ENCODE assay signal across 9 cellular contexts in the genomic region with DNA sequence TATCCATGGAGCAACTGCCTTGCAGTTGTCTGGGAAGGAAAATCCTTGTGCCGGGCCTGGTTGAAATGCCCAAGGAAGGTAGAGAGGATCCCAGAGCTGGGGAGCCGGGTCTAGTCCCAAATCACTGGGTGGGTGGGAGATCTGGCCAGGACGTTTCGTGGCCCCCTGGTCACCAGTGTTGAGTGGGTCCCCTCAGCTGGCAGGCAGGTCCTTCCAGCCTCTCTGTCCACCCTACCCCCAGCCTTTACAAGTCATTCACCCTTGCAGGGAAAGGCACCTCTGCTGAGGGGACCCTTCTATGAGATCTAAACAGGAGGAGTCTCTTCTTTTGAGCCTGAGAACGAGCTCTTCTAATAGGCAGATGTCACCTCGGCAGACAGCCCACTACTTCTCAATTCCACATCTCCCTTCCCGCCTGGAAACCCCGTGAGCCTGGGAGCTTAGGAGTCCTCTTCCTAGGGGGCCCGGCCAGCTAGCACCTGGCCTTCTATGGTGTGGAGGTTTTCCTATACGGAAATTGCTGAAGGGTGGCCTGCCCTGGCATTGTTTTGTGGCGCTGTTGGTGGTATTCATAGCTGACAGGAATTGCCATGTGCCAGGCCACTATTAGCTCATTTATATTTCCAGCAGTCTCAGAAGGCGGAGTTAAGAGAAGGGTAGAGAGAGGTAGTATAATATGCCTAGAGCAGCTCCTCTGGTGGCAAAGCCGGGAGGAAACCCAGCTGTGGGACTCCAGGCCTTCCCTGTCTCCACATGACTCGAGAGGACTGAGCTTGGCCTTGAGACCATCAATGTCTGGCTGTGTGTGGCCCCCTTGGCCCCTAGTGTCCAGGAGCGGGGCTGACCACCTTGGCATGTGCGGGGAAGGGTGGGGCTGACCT. TPM values are rescaled to one million over a fixed set of nuclear protein-coding genes. Genes with fewer than 3 reads are reported as not detected.
DNase-seq lines count a peak whose midpoint lies in the region; ATAC-seq and TF ChIP-seq lines count a peak whose summit lies in the region.
"Had no signal": no experiment of that assay in that cellular context is flagged by ENCODE, and none has a peak within 500 bp of the region (broad histone marks: within the 10 kb centered on the region; RNA-seq: fewer than 3 reads in every experiment).

No MANE protein-coding gene starts in this region.

- H3K27me3 ChIP-seq in thoracic aorta (replicated peaks; ENCODE audit: insufficient read depth), result no peaks in the 10 kb centered on the region

- H3K27ac ChIP-seq in thoracic aorta, result peak overlapping the region; percentile 64 to 78

- peak in 2 of 3 experiments; percentile 56 to 87 for DNase-seq in NCI-H1417 (lab: John Stamatoyannopoulos, UW)
- DNase-seq in central memory CD8-positive, alpha-beta T cell (ENCODE audit: low spot score in 2 of 2), result no peak
- peak; percentile 35 for DNase-seq in left lobe of liver (ENCODE audit: low spot score)
- DNase-seq in thoracic aorta (ENCODE audit: low spot score), result no peak
- DNase-seq in NCI-H1694 (lab: John Stamatoyannopoulos, UW), result no peak
- DNase-seq: left colon, NCI-H1092 had no signal

- ATAC-seq in central memory CD8-positive, alpha-beta T cell (replicated peaks; ENCODE audit: extremely low read depth, poor library complexity, severe bottlenecking), result no peak
- no peak for ATAC-seq in left lobe of liver
- ATAC-seq in thoracic aorta (ENCODE audit: insufficient number of reproducible peaks, low FRiP score, low read depth), result peak; percentile 74
- ATAC-seq in HG02763 (IDR thresholded peaks at IDR 0.05; ENCODE audit: unreplicated experiment), result no peak
- no peak for ATAC-seq in HG02884 (IDR thresholded peaks at IDR 0.05; ENCODE audit: unreplicated experiment)
- ATAC-seq: left colon had no signal

- H3K36me3 ChIP-seq in thoracic aorta, result peaks cover 9% of the 10 kb centered on the region

- H3K9me3 Mint-ChIP-seq in central memory CD8-positive, alpha-beta T cell, result no peaks in the 10 kb centered on the region

- H3K4me1 Mint-ChIP-seq in central memory CD8-positive, alpha-beta T cell, result peaks cover 62% of the 10 kb centered on the region

- peaks cover 44 to 78% of the 10 kb centered on the region in 2 donors for H3K4me1 ChIP-seq in thoracic aorta (ENCODE audit: control insufficient read depth in 1 of 2, low read depth in 2 of 2)

- peaks cover 12% of the 10 kb centered on the region for H3K36me3 Mint-ChIP-seq in central memory CD8-positive, alpha-beta T cell (ENCODE audit: insufficient read depth)

- no peaks in the 10 kb centered on the region for H3K27me3 Mint-ChIP-seq in central memory CD8-positive, alpha-beta T cell

- H3K9me3 ChIP-seq in thoracic aorta, result no peaks in the 10 kb centered on the region

- peak overlapping the region; percentile 40 for H3K4me3 ChIP-seq in thoracic aorta

- peak; percentile 26 for TF ChIP-seq CTCF in thoracic aorta (IDR thresholded peaks at IDR 0.05)

- no peak overlapping the region for H3K4me3 Mint-ChIP-seq in central memory CD8-positive, alpha-beta T cell

- peak overlapping the region; percentile 49 for H3K27ac Mint-ChIP-seq in central memory CD8-positive, alpha-beta T cell (ENCODE audit: low read depth)

RNA-seq across cellular contexts. Expression of gene MPRIP, which starts 13.3 kb away (rescaled TPM):
- 93.3 TPM for total RNA-seq in left lobe of liver
- 100 to 1,000 TPM; 235 to 252 TPM for total RNA-seq in thoracic aorta

Comparison
In these comparisons a context has a peak if more than half of its experiments do, and no peak if none do; other contexts are left out.
1. DNase-seq: peak in NCI-H1417 (2 of 3) and left lobe of liver (single experiment); none in central memory CD8-positive, alpha-beta T cell (0 of 2), thoracic aorta (single experiment) and NCI-H1694 (single experiment).